ENCODE assay signal across 28 cellular contexts in genomic region chr13:53622431-53622830, GRCh38.
"Had no signal": no experiment of that assay in that cellular context is flagged by ENCODE, and none has a peak within 500 bp of the region (broad histone marks: within the 10 kb centered on the region; RNA-seq: fewer than 3 reads in every experiment).

No MANE protein-coding gene starts in this region.

- ATAC-seq: activated naive CD4-positive, alpha-beta T cell treated with anti-CD3 and anti-CD28 coated beads, Interleukin-2, amount 50 U/mL, for 72 hours; activated naive CD8-positive, alpha-beta T cell treated with anti-CD3 and anti-CD28 coated beads, Interleukin-2, amount 50 U/mL, for 24 hours; activated T-cell treated with anti-CD3 and anti-CD28 coated beads, Interleukin-2, amount 50 U/mL, for 4 hours; T-cell had no signal

- H3K4me3 ChIP-seq: ascending aorta, cardiac muscle cell, MG63, PC-9, SK-N-MC had no signal

- H3K27ac ChIP-seq: ascending aorta, cardiac muscle cell, KMS-11, PC-9, SK-N-MC had no signal

- H3K9me3 ChIP-seq: ascending aorta, MG63 had no signal

- FAIRE-seq: TTC549 had no signal

- H3K4me1 ChIP-seq: ascending aorta had no signal

- H3K27me3 ChIP-seq: ascending aorta, cardiac muscle cell, MG63 had no signal

- H3K36me3 ChIP-seq: ascending aorta, cardiac muscle cell, MG63 had no signal

- DNase-seq: activated B cell treated with CpG ODN at 0.5 μM for 24 hours; activated CD4-positive, alpha-beta memory T cell treated with anti-CD3 and anti-CD28 coated beads for 36 hours; activated CD4-positive, alpha-beta T cell treated with anti-CD3 and anti-CD28 coated beads, Interleukin-2, amount 10 ng/mL, durations not matched to agents 7 days and 5 days; activated CD8-positive, alpha-beta memory T cell treated with anti-CD3 and anti-CD28 coated beads for 24 hours; activated effector memory CD4-positive, alpha-beta T cell treated with anti-CD3 and anti-CD28 coated beads, Interleukin-2, amount 50 U/mL, for 16 hours; activated naive CD4-positive, alpha-beta T cell treated with Interleukin-2 at 50 U/mL for 16 hours; activated naive CD8-positive, alpha-beta T cell treated with anti-CD3 and anti-CD28 coated beads, Interleukin-2, amount 50 U/mL, for 24 hours; activated T-cell treated with anti-CD3 and anti-CD28 coated beads, Interleukin-2, amount 50 U/mL, for 4 hours; amniotic stem cell; MG63; MV-4-11; NCI-H1092 treated with DMSO at 0.1 percent for 48 hours; NCI-H1417 treated with DMSO at 0.1 percent for 48 hours; NCI-H1694 treated with DMSO at 0.1 percent for 48 hours; NCI-H2029 treated with DMSO at 0.1 percent for 48 hours; NCI-H510A treated with DMSO at 0.1 percent for 48 hours; NCI-H69; PC-9; SIG-M5; T-cell; T-helper 2 cell; T1000 had no signal
